Comparison of ENCODE assay signal across 19 cellular contexts in genomic region chr1:116266864-116267212, GRCh38.
DNase-seq lines count a peak whose midpoint lies in the region; ATAC-seq and TF ChIP-seq lines count a peak whose summit lies in the region.
"Had no signal": no experiment of that assay in that cellular context is flagged by ENCODE, and none has a peak within 500 bp of the region (broad histone marks: within the 10 kb centered on the region; RNA-seq: fewer than 3 reads in every experiment).

No MANE protein-coding gene starts in this region.

- no peaks in the 10 kb centered on the region for H4K20me1 ChIP-seq in mammary epithelial cell (ENCODE audit: insufficient read depth, low read length)
- H4K20me1 ChIP-seq: BLaER1 had no signal

- H3K27ac ChIP-seq in mammary epithelial cell (ENCODE audit: insufficient read depth, low read depth, low read length), result no peak overlapping the region
- H3K27ac ChIP-seq in suprapubic skin, result peak overlapping the region; percentile 60
- H3K27ac ChIP-seq: BLaER1 had no signal

- H3K4me3 ChIP-seq in mammary epithelial cell (replicated peaks in 1 of 3; ENCODE audit: insufficient read depth in 1 of 3, low read depth in 2 of 3, low read length in 3 of 3) (no peak overlapping the region), suprapubic skin (no peak overlapping the region)
- H3K4me3 ChIP-seq: BLaER1 had no signal

- H3K79me2 ChIP-seq in mammary epithelial cell (ENCODE audit: insufficient read depth, low read length), result no peaks in the 10 kb centered on the region

- TF ChIP-seq POLR2A in suprapubic skin (IDR thresholded peaks at IDR 0.05), result no peak

- H3K4me2 ChIP-seq in mammary epithelial cell (ENCODE audit: insufficient read depth, low read depth, low read length), result peak overlapping the region; percentile 10
- H3K4me2 ChIP-seq: BLaER1 had no signal

- CTCF ChIA-PET in mammary epithelial cell (lab: Charles Lee; ENCODE audit: low non-redundant PET), result no interaction called here

- H3K36me3 ChIP-seq in mammary epithelial cell (ENCODE audit: insufficient read depth, low read length), result no peaks in the 10 kb centered on the region
- H3K36me3 ChIP-seq in suprapubic skin, result no peaks in the 10 kb centered on the region
- H3K36me3 ChIP-seq: BLaER1 had no signal

- no peak for TF ChIP-seq EP300 in suprapubic skin (IDR thresholded peaks at IDR 0.05)

- in situ Hi-C loops in mammary epithelial cell (cut with MboI; ENCODE audit: low sequenced_read_pairs in 2 of 2), result no loop called here

- H3K4me1 Mint-ChIP-seq in activated naive CD8-positive, alpha-beta T cell treated with anti-CD3 and anti-CD28 coated beads for 36 hours, result peaks cover 21% of the 10 kb centered on the region
- H3K4me1 Mint-ChIP-seq in activated naive CD8-positive, alpha-beta T cell treated with anti-CD3 and anti-CD28 coated beads, Interleukin-2, amount 50 U/mL, for 24 hours, result peaks cover 11% of the 10 kb centered on the region

- H3K27me3 Mint-ChIP-seq in activated naive CD8-positive, alpha-beta T cell treated with anti-CD3 and anti-CD28 coated beads for 36 hours, result no peaks in the 10 kb centered on the region
- H3K27me3 Mint-ChIP-seq in activated naive CD8-positive, alpha-beta T cell treated with anti-CD3 and anti-CD28 coated beads, Interleukin-2, amount 50 U/mL, for 24 hours, result no peaks in the 10 kb centered on the region
- H3K27me3 Mint-ChIP-seq: CD4-positive, alpha-beta memory T cell had no signal

- intact Hi-C loops in mammary epithelial cell (cut with micrococcal nuclease), result no loop called here

- H3K27me3 ChIP-seq in mammary epithelial cell (ENCODE audit: insufficient read depth, low read length), result no peaks in the 10 kb centered on the region
- no peaks in the 10 kb centered on the region for H3K27me3 ChIP-seq in suprapubic skin
- H3K27me3 ChIP-seq: BLaER1 had no signal

- BruUV-seq in mammary epithelial cell (replicated peaks; lab: Mats Ljungman, UMichigan), result no TSS peak

- no peaks in the 10 kb centered on the region for H3K36me3 Mint-ChIP-seq in activated naive CD8-positive, alpha-beta T cell treated with anti-CD3 and anti-CD28 coated beads for 36 hours
- no peaks in the 10 kb centered on the region for H3K36me3 Mint-ChIP-seq in activated naive CD8-positive, alpha-beta T cell treated with anti-CD3 and anti-CD28 coated beads, Interleukin-2, amount 50 U/mL, for 24 hours (ENCODE audit: low read depth)
- H3K36me3 Mint-ChIP-seq: CD14-positive monocyte; CD4-positive, alpha-beta memory T cell had no signal

- peak overlapping the region; percentile 54 for H2AFZ ChIP-seq in mammary epithelial cell (ENCODE audit: low read depth, low read length)

- no peak for ATAC-seq in activated naive CD8-positive, alpha-beta T cell treated with anti-CD3 and anti-CD28 coated beads, Interleukin-2, amount 50 U/mL, for 24 hours
- peak; percentile 62 for ATAC-seq in esophagus mucosa
- no peak for ATAC-seq in HG02885 (IDR thresholded peaks at IDR 0.05; ENCODE audit: poor library complexity, unreplicated experiment)
- ATAC-seq: HCT116 had no signal

- H3K9me3 ChIP-seq in mammary epithelial cell (replicated peaks; ENCODE audit: insufficient read depth, low read length) (no peaks in the 10 kb centered on the region), suprapubic skin (no peaks in the 10 kb centered on the region)
- H3K9me3 ChIP-seq: BLaER1 had no signal

- H3K9ac ChIP-seq in mammary epithelial cell (ENCODE audit: insufficient read depth, low read length), result no peak overlapping the region
- H3K9ac ChIP-seq: BLaER1 had no signal

- dilution Hi-C loops in mammary epithelial cell (cut with HindIII; ENCODE audit: low sequenced_read_pairs), result no loop called here

- H3K4me3 Mint-ChIP-seq in activated naive CD8-positive, alpha-beta T cell treated with anti-CD3 and anti-CD28 coated beads for 36 hours, result no peak overlapping the region
- H3K4me3 Mint-ChIP-seq in activated naive CD8-positive, alpha-beta T cell treated with anti-CD3 and anti-CD28 coated beads, Interleukin-2, amount 50 U/mL, for 24 hours, result no peak overlapping the region
- H3K4me3 Mint-ChIP-seq: CD14-positive monocyte; CD4-positive, alpha-beta memory T cell; HFFc6 had no signal

- TF ChIP-seq CTCF in mammary epithelial cell (conservative IDR thresholded peaks at IDR 0.05 in 1 of 2, IDR thresholded peaks at IDR 0.05 in 1 of 2; ENCODE audit: extremely low read depth in 1 of 2, insufficient read depth in 1 of 2, low read depth in 1 of 2, low read length in 2 of 2) (no peak), suprapubic skin (IDR thresholded peaks at IDR 0.05) (no peak)

- DNase-seq in activated naive CD8-positive, alpha-beta T cell treated with anti-CD3 and anti-CD28 coated beads for 36 hours, result no peak
- DNase-seq in activated naive CD8-positive, alpha-beta T cell treated with anti-CD3 and anti-CD28 coated beads, Interleukin-2, amount 50 U/mL, for 24 hours, result no peak
- DNase-seq in mammary epithelial cell (peak; percentile 23), suprapubic skin (ENCODE audit: low spot score in 2 of 2) (no peak), NCI-H748 treated with DMSO at 0.1 percent for 48 hours (lab: John Stamatoyannopoulos, UW) (no peak)
- DNase-seq in activated CD4-positive, alpha-beta T cell treated with anti-CD3 and anti-CD28 coated beads for 4 hours, result no peak
- DNase-seq: 8988T; CD4-positive, alpha-beta memory T cell; DMS153; DMS79; GDM1; GOT3; H7; HFFc6 had no signal

- H3K9me3 Mint-ChIP-seq in activated naive CD8-positive, alpha-beta T cell treated with anti-CD3 and anti-CD28 coated beads for 36 hours, result no peaks in the 10 kb centered on the region
- H3K9me3 Mint-ChIP-seq in activated naive CD8-positive, alpha-beta T cell treated with anti-CD3 and anti-CD28 coated beads, Interleukin-2, amount 50 U/mL, for 24 hours, result no peaks in the 10 kb centered on the region
- H3K9me3 Mint-ChIP-seq: CD4-positive, alpha-beta memory T cell; HFFc6 had no signal

- peaks cover 27% of the 10 kb centered on the region for H3K4me1 ChIP-seq in mammary epithelial cell (ENCODE audit: insufficient read depth, low read length)
- H3K4me1 ChIP-seq in suprapubic skin, result peaks cover 47% of the 10 kb centered on the region
- H3K4me1 ChIP-seq: BLaER1 had no signal

- peak overlapping the region; percentile 29 for H3K27ac Mint-ChIP-seq in activated naive CD8-positive, alpha-beta T cell treated with anti-CD3 and anti-CD28 coated beads for 36 hours
- no peak overlapping the region for H3K27ac Mint-ChIP-seq in activated naive CD8-positive, alpha-beta T cell treated with anti-CD3 and anti-CD28 coated beads, Interleukin-2, amount 50 U/mL, for 24 hours
- H3K27ac Mint-ChIP-seq: CD14-positive monocyte, HFFc6 had no signal

- WGBS in mammary epithelial cell (ENCODE audit: low coverage, missing lambda C conversion rate), result 7% methylated on average over 4 of the region's 4 CpGs
- WGBS in suprapubic skin, result 56% methylated on average over 4 of the region's 4 CpGs
